ENCODE assay signal across 35 cellular contexts in genomic region chrX:133419911-133420310, GRCh38.
"Had no signal": no experiment of that assay in that cellular context is flagged by ENCODE, and none has a peak within 500 bp of the region (broad histone marks: within the 10 kb centered on the region; RNA-seq: fewer than 3 reads in every experiment).

No MANE protein-coding gene starts in this region.

- H3K36me3 ChIP-seq: MG63 had no signal

- H3K4me3 ChIP-seq: MG63 had no signal

- DNase-seq: Karpas-422, Kasumi-1, MG63, MM.1S, MV-4-11, NCI-H1048, NCI-H1092, NCI-H1092 treated with DMSO at 0.1 percent for 48 hours, NCI-H1105, NCI-H1105 treated with DMSO at 0.1 percent for 48 hours, NCI-H1417, NCI-H1417 treated with DMSO at 0.1 percent for 48 hours, NCI-H1436, NCI-H1436 treated with DMSO at 0.1 percent for 48 hours, NCI-H146, NCI-H1694, NCI-H1694 treated with DMSO at 0.1 percent for 48 hours, NCI-H187, NCI-H187 treated with DMSO at 0.1 percent for 48 hours, NCI-H1930, NCI-H2029, NCI-H2029 treated with DMSO at 0.1 percent for 48 hours, NCI-H2081, NCI-H2081 treated with DMSO at 0.1 percent for 48 hours, NCI-H2107, NCI-H2171, NCI-H2171 treated with DMSO at 0.1 percent for 48 hours, NCI-H2227 treated with DMSO at 0.1 percent for 48 hours, NCI-H226, NCI-H345, NCI-H446, NCI-H446 treated with DMSO at 0.1 percent for 48 hours, NCI-H510A, NCI-H510A treated with DMSO at 0.1 percent for 48 hours, NCI-H524 had no signal

- H3K9me3 ChIP-seq: MG63 had no signal
